ENCODE assay signal across 28 cellular contexts in the genomic region with DNA sequence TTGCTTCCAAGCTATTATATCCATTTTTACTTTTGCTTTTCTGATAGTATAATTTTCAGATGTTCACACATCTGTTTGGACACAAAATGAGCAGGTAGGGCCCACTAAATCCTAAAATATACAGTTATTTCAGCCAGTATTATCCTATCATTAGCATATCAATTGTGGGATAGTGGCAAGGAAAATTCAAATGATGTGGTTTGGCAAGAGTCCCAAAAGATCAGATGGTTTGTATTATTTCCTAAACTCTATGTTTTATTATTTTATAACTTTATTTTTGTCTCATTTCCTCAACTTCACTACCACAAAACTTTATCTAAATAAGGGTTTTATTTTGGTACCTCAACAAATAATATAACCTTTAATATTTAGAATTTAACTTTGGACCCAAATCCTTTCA.
"Had no signal": no experiment of that assay in that cellular context is flagged by ENCODE, and none has a peak within 500 bp of the region (broad histone marks: within the 10 kb centered on the region; RNA-seq: fewer than 3 reads in every experiment).

No MANE protein-coding gene starts in this region.

- H3K27me3 ChIP-seq: neutrophil, ovary, right lobe of liver, sigmoid colon, suprapubic skin, testis, tibial artery, transverse colon, upper lobe of right lung, uterus had no signal

- H2AFZ ChIP-seq: parathyroid adenoma had no signal

- H3K4me1 ChIP-seq: parathyroid adenoma, psoas muscle, right lobe of liver, sigmoid colon, suprapubic skin, testis, tibial artery, transverse colon, upper lobe of right lung, uterus had no signal

- H3K4me3 ChIP-seq: ovary, psoas muscle, right lobe of liver, sigmoid colon, suprapubic skin, testis, tibial artery, transverse colon, upper lobe of right lung, uterus had no signal

- ATAC-seq: naive thymus-derived CD8-positive, alpha-beta T cell; natural killer cell treated with Interleukin-12 subunit alpha and Interleukin-12 subunit beta and Interleukin-15 and Interleukin-18, amount 100 ng/mL, for 72 hours; psoas muscle; right cardiac atrium; right lobe of liver; stimulated activated memory B cell treated with anti-CD40 and anti-IgM and Interleukin-4, amounts not matched to agents 10 μg/mL and 1 μg/mL and 100 μg/mL, for 72 hours; stimulated activated naive CD8-positive, alpha-beta T cell treated with anti-CD3 and anti-CD28 coated beads, Interleukin-15, amount 100 ng/mL, for 72 hours; stimulated activated naive CD8-positive, alpha-beta T cell treated with anti-CD3 and anti-CD28 coated beads, Interleukin-15, Interleukin-2, amounts not matched to agents 100 U/mL and 50 U/mL, for 24 hours; upper lobe of right lung had no signal

- H3K9me3 ChIP-seq: neutrophil, ovary, psoas muscle, right lobe of liver, sigmoid colon, suprapubic skin, testis, tibial artery, upper lobe of right lung, uterus had no signal

- H3K27ac ChIP-seq: neutrophil, ovary, parathyroid adenoma, psoas muscle, right lobe of liver, sigmoid colon, suprapubic skin, testis, tibial artery, transverse colon, upper lobe of right lung, uterus had no signal

- DNase-seq: naive thymus-derived CD8-positive, alpha-beta T cell; nephron progenitor cell; nucleus accumbens; ovary; posterior cingulate gyrus; psoas muscle; right cardiac atrium; right lobe of liver; sigmoid colon; small intestine; stimulated activated CD4-positive, alpha-beta T cell treated with anti-CD3 and anti-CD28 coated beads, Interleukin-15, amount 100 ng/mL, for 24 hours; stimulated activated CD4-positive, alpha-beta T cell treated with anti-CD3 and anti-CD28 coated beads, Interleukin-4, amount 100 ng/mL, for 1 hour; stimulated activated CD4-positive, alpha-beta T cell treated with anti-CD3 and anti-CD28 coated beads, Interleukin-4, amount 100 ng/mL, for 4 hours; stimulated activated CD8-positive, alpha-beta memory T cell treated with anti-CD3 and anti-CD28 coated beads, Interleukin-4, amount 100 ng/mL, for 48 hours; stimulated activated naive CD4-positive, alpha-beta T cell; stimulated activated naive CD8-positive, alpha-beta T cell treated with anti-CD3 and anti-CD28 coated beads, Interleukin-15, amount 100 ng/mL, for 72 hours; stimulated activated naive CD8-positive, alpha-beta T cell treated with anti-CD3 and anti-CD28 coated beads, Interleukin-15, Interleukin-2, amounts not matched to agents 100 U/mL and 50 U/mL, for 24 hours; substantia nigra; testis; tibial artery; transverse colon; upper lobe of right lung; uterus had no signal

- H3K79me2 ChIP-seq: parathyroid adenoma had no signal

- H3K36me3 ChIP-seq: neutrophil, ovary, right lobe of liver, sigmoid colon, suprapubic skin, tibial artery, transverse colon, upper lobe of right lung, uterus had no signal
